ENCODE assay signal across 10 cellular contexts in the genomic region with DNA sequence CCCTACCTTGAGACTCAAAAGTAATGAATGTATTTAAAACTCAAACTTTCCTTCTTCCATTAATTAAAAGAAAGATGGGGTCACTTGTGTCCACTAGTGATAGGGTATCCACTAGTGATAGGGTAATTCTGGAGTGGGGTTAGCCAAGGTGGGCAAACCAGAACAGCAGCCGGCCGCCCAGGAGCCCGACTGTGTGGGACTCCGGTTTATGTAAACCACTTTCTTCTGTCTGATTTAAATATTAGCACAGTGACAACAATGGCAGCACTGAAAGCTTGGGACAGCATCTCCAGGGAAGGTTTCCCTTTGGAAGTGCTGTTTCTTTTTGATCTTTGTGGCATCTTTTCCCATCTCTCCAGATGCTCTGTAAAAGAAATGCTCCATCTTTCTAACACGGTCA. TPM values are rescaled to one million over a fixed set of nuclear protein-coding genes. Genes with fewer than 3 reads are reported as not detected.
DNase-seq lines count a peak whose midpoint lies in the region; ATAC-seq and TF ChIP-seq lines count a peak whose summit lies in the region.
"Had no signal": no experiment of that assay in that cellular context is flagged by ENCODE, and none has a peak within 500 bp of the region (broad histone marks: within the 10 kb centered on the region; RNA-seq: fewer than 3 reads in every experiment).

No MANE protein-coding gene starts in this region.

- H3K4me1 Mint-ChIP-seq in CD4-positive, alpha-beta T cell (ENCODE audit: low read depth): peaks cover 36% of the 10 kb centered on the region

- H3K4me1 ChIP-seq in PC-9 (replicated peaks; ENCODE audit: insufficient read depth) (peaks cover 78% of the 10 kb centered on the region), prostate gland (replicated peaks) (peaks cover 5% of the 10 kb centered on the region)

- peak overlapping the region; percentile 67 for H3K4me3 Mint-ChIP-seq in CD4-positive, alpha-beta T cell

- peaks cover 10% of the 10 kb centered on the region for H3K27me3 ChIP-seq in CD4-positive, alpha-beta T cell (ENCODE audit: control insufficient read depth, insufficient read depth, low read length)
- no peaks in the 10 kb centered on the region for H3K27me3 ChIP-seq in PC-9 (ENCODE audit: insufficient read depth, low read depth)
- no peaks in the 10 kb centered on the region for H3K27me3 ChIP-seq in prostate gland (replicated peaks; ENCODE audit: insufficient read depth)

- H3K9me3 ChIP-seq in CD4-positive, alpha-beta T cell (ENCODE audit: control insufficient read depth, low read length): no peaks in the 10 kb centered on the region
- no peaks in the 10 kb centered on the region for H3K9me3 ChIP-seq in PC-9 (ENCODE audit: insufficient read depth, low read depth)
- H3K9me3 ChIP-seq in prostate gland: no peaks in the 10 kb centered on the region

- H3K27me3 Mint-ChIP-seq in CD4-positive, alpha-beta T cell: peaks cover 18% of the 10 kb centered on the region

- H3K9me2 ChIP-seq in PC-9 (ENCODE audit: insufficient read depth): no peaks in the 10 kb centered on the region

- H3K27ac Mint-ChIP-seq in CD4-positive, alpha-beta T cell: peak overlapping the region; percentile 32

- H3K4me3 ChIP-seq in PC-9 (peak overlapping the region; percentile 78), prostate gland (peak overlapping the region; percentile 58 to 59)

- no peaks in the 10 kb centered on the region for H3K9me3 Mint-ChIP-seq in CD4-positive, alpha-beta T cell

- TF ChIP-seq POLR2A in prostate gland (IDR thresholded peaks at IDR 0.05): no peak

- peaks cover 50% of the 10 kb centered on the region for H3K79me2 ChIP-seq in PC-9 (ENCODE audit: low read depth)

- intact Hi-C loops in CD4-positive, alpha-beta T cell (cut with DNase I, micrococcal nuclease): loop anchor here in 1 of 2 experiments (10.0 kb wide), 1 partner anchor 112 kb away; the partner anchor contains the start of gene POLR2M
- intact Hi-C loops in PC-9 (cut with micrococcal nuclease; ENCODE audit: unreplicated experiment) (loop anchor here (2.0 kb wide), 1 partner anchor 14 kb away; no protein-coding TSS in a partner anchor), prostate gland (cut with DNase I) (no loop called here)

- CTCF ChIA-PET in CD4-positive, alpha-beta T cell (lab: Charles Lee): no interaction called here
- CTCF ChIA-PET in PC-9 (lab: Charles Lee): no interaction called here

- 34% methylated on average over 5 of the region's 5 CpGs for WGBS in prostate gland

- peak overlapping the region; percentile 92 for H3K4me2 ChIP-seq in PC-9

- peak overlapping the region; percentile 73 for H2AFZ ChIP-seq in PC-9

- ATAC-seq in CD4-positive, alpha-beta T cell (ENCODE audit: poor library complexity): no peak
- ATAC-seq in GM21447 (IDR thresholded peaks at IDR 0.05; ENCODE audit: unreplicated experiment) (no peak), HG03342 (IDR thresholded peaks at IDR 0.05; ENCODE audit: unreplicated experiment) (no peak)

- no peaks in the 10 kb centered on the region for H3K36me3 Mint-ChIP-seq in CD4-positive, alpha-beta T cell (ENCODE audit: low read depth)

- H3F3A ChIP-seq in PC-9 (ENCODE audit: insufficient read depth, low read depth): peaks cover 7% of the 10 kb centered on the region

- H4K20me1 ChIP-seq in PC-9 (ENCODE audit: insufficient read depth): no peaks in the 10 kb centered on the region

- TF ChIP-seq CTCF in CD4-positive, alpha-beta T cell (IDR thresholded peaks at IDR 0.05): no peak
- no peak for TF ChIP-seq CTCF in PC-9 (conservative IDR thresholded peaks at IDR 0.05)
- TF ChIP-seq CTCF in prostate gland (IDR thresholded peaks at IDR 0.05): no peak

- BruUV-seq in PC-9 (replicated peaks; lab: Mats Ljungman, UMichigan): TSS peak; percentile 40

- DNase-seq in CD4-positive, alpha-beta T cell: no peak
- DNase-seq in PC-9: no peak
- no peak for DNase-seq in epithelial cell of prostate (ENCODE audit: low read depth, low spot score)
- DNase-seq in prostate gland (ENCODE audit: low spot score): no peak
- DNase-seq in NCI-H1694 (lab: John Stamatoyannopoulos, UW): no peak
- no peak for DNase-seq in GM19238 (ENCODE audit: insufficient read length, low spot score)
- DNase-seq: NCI-H2029 treated with DMSO at 0.1 percent for 48 hours, occipital lobe had no signal

- H3K36me3 ChIP-seq in PC-9 (ENCODE audit: low read depth) (no peaks in the 10 kb centered on the region; the same call in 1 of the 2 replicates), prostate gland (no peaks in the 10 kb centered on the region)

- POLR2A ChIA-PET in CD4-positive, alpha-beta T cell (lab: Charles Lee): no interaction called here
- POLR2A ChIA-PET in PC-9 (lab: Charles Lee; ENCODE audit: unreplicated experiment): no interaction called here

- no peak overlapping the region for H3K27ac ChIP-seq in CD4-positive, alpha-beta T cell (ENCODE audit: low read depth, low read length)
- H3K27ac ChIP-seq in PC-9 (peak overlapping the region; percentile 46), epithelial cell of prostate (peak overlapping the region; percentile 73), prostate gland (peak overlapping the region; percentile 77 to 81)

RNA-seq across cellular contexts. Expression of gene MYZAP, which starts 0.7 kb away (rescaled TPM):
- 1 to 10 TPM in 1 of 2 experiments, under 1 TPM in 1; 0.66 to 1.1 TPM for total RNA-seq in CD4-positive, alpha-beta T cell
- 3.5 and 5.9 TPM in 2 replicates for total RNA-seq in PC-9 (2021)
- 10 to 100 TPM; 14.9 to 25.1 TPM for total RNA-seq in prostate gland
